Comparison of ENCODE assay signal across 8 cellular contexts in genomic region chr11:18706330-18707243, GRCh38.
DNase-seq lines count a peak whose midpoint lies in the region; ATAC-seq and TF ChIP-seq lines count a peak whose summit lies in the region.

No MANE protein-coding gene starts in this region.

- H3K36me3 ChIP-seq in parathyroid adenoma (ENCODE audit: control insufficient read depth, insufficient read depth, low read length): no peaks in the 10 kb centered on the region

- no peak overlapping the region for H3K9ac ChIP-seq in parathyroid adenoma

- peaks cover 6% of the 10 kb centered on the region for H3K4me1 ChIP-seq in parathyroid adenoma

- peak overlapping the region; percentile 79 for H2AFZ ChIP-seq in parathyroid adenoma

- DNase-seq in Ammon's horn (ENCODE audit: low spot score) (peak; percentile 61), NCI-H524 (lab: John Stamatoyannopoulos, UW) (peak; percentile 74 to 75), head of caudate nucleus (peak in 34 of 42 donors; percentile 36 to 86 (median 64)), NCI-H1694 (lab: John Stamatoyannopoulos, UW) (no peak), GOT3 (lab: John Stamatoyannopoulos, UW) (no peak)
- peak; percentile 67 for DNase-seq in activated naive CD4-positive, alpha-beta T cell treated with anti-CD3 and anti-CD28 coated beads, Interleukin-2, amount 10 ng/mL, durations not matched to agents 7 days and 5 days

- peak overlapping the region; percentile 82 for H3K4me2 ChIP-seq in parathyroid adenoma (ENCODE audit: low read length)

- peaks cover 72% of the 10 kb centered on the region for H3K27me3 Mint-ChIP-seq in activated naive CD4-positive, alpha-beta T cell treated with anti-CD3 and anti-CD28 coated beads, Interleukin-2, amount 10 ng/mL, durations not matched to agents 7 days and 5 days

- no peaks in the 10 kb centered on the region for H3K9me3 ChIP-seq in parathyroid adenoma (ENCODE audit: control insufficient read depth, low read length)

- H3K27ac Mint-ChIP-seq in activated naive CD4-positive, alpha-beta T cell treated with anti-CD3 and anti-CD28 coated beads, Interleukin-2, amount 10 ng/mL, durations not matched to agents 7 days and 5 days: no peak overlapping the region

- H3K4me3 Mint-ChIP-seq in activated naive CD4-positive, alpha-beta T cell treated with anti-CD3 and anti-CD28 coated beads, Interleukin-2, amount 10 ng/mL, durations not matched to agents 7 days and 5 days: peak overlapping the region; percentile 72

- peak; percentile 55 for ATAC-seq in GM21367 (IDR thresholded peaks at IDR 0.05; ENCODE audit: unreplicated experiment)

- peak overlapping the region; percentile 58 for H3K4me3 ChIP-seq in parathyroid adenoma (ENCODE audit: low read depth, low read length)

- CTCF ChIA-PET in activated naive CD4-positive, alpha-beta T cell treated with anti-CD3 and anti-CD28 coated beads, Interleukin-2, amount 10 ng/mL, durations not matched to agents 7 days and 5 days (lab: Charles Lee): interaction anchor here (0.9 to 2.5 kb wide), 5 partner anchors 15 to 167 kb away, joined by 3 to 19 read pairs (median 4); no protein-coding TSS in a partner anchor

- no peaks in the 10 kb centered on the region for H3K27me3 ChIP-seq in parathyroid adenoma (ENCODE audit: control insufficient read depth, insufficient read depth, low read length)

- intact Hi-C loops in head of caudate nucleus (cut with DNase I): loop anchor here (10.0 kb wide), 1 partner anchor 182 kb away; the partner anchor contains the start of gene TSG101

- peak overlapping the region; percentile 55 for H3K27ac ChIP-seq in parathyroid adenoma

- H3K36me3 Mint-ChIP-seq in activated naive CD4-positive, alpha-beta T cell treated with anti-CD3 and anti-CD28 coated beads, Interleukin-2, amount 10 ng/mL, durations not matched to agents 7 days and 5 days: no peaks in the 10 kb centered on the region

- TF ChIP-seq CTCF in parathyroid adenoma (IDR thresholded peaks at IDR 0.05): no peak

- no peaks in the 10 kb centered on the region for H3K79me2 ChIP-seq in parathyroid adenoma

- peaks cover 20% of the 10 kb centered on the region for H3K4me1 Mint-ChIP-seq in activated naive CD4-positive, alpha-beta T cell treated with anti-CD3 and anti-CD28 coated beads, Interleukin-2, amount 10 ng/mL, durations not matched to agents 7 days and 5 days

- H3K9me3 Mint-ChIP-seq in activated naive CD4-positive, alpha-beta T cell treated with anti-CD3 and anti-CD28 coated beads, Interleukin-2, amount 10 ng/mL, durations not matched to agents 7 days and 5 days: no peaks in the 10 kb centered on the region

Comparison
In these comparisons a context has a peak if more than half of its experiments do, and no peak if none do; other contexts are left out.
1. DNase-seq: peak in Ammon's horn (single experiment), NCI-H524 (2 of 2), activated naive CD4-positive, alpha-beta T cell treated with anti-CD3 and anti-CD28 coated beads, Interleukin-2, amount 10 ng/mL, durations not matched to agents 7 days and 5 days (single experiment) and head of caudate nucleus (34 of 42); none in NCI-H1694 (single experiment) and GOT3 (single experiment).